Comparison of ENCODE assay signal across 11 cellular contexts in genomic region chr11:73237471-73238290, GRCh38. TPM values are rescaled to one million over a fixed set of nuclear protein-coding genes. Genes with fewer than 3 reads are reported as not detected.
A peak's percentile ranks its signal among the peaks of the same experiment; 100 is the strongest.
DNase-seq lines count a peak whose midpoint lies in the region; ATAC-seq and TF ChIP-seq lines count a peak whose summit lies in the region.
"Had no signal": no experiment of that assay in that cellular context is flagged by ENCODE, and none has a peak within 500 bp of the region (broad histone marks: within the 10 kb centered on the region; RNA-seq: fewer than 3 reads in every experiment).

No MANE protein-coding gene starts in this region.

- H3K36me3 ChIP-seq in sigmoid colon (no peaks in the 10 kb centered on the region), stomach (no peaks in the 10 kb centered on the region)

- ATAC-seq in GM21515 (IDR thresholded peaks at IDR 0.05; ENCODE audit: unreplicated experiment) (no peak), HG03469 (IDR thresholded peaks at IDR 0.05; ENCODE audit: unreplicated experiment) (no peak), HG03025 (IDR thresholded peaks at IDR 0.05; ENCODE audit: low FRiP score, unreplicated experiment) (no peak)

- H3K4me1 ChIP-seq in sigmoid colon, result peaks cover 0 to 26% (median 13%) of the 10 kb centered on the region in 4 donors
- H3K4me1 ChIP-seq in stomach, result peaks cover 0 to 19% (median 13%) of the 10 kb centered on the region in 4 donors

- WGBS in sigmoid colon, 2 donors, result 81 to 83% methylated on average over 10 of the region's 10 CpGs
- 70 to 83% (median 77%) methylated on average over 7 to 10 of the region's 10 CpGs for WGBS in stomach, 5 donors

- H3K4me3 ChIP-seq in HFF-Myc (replicated peaks; ENCODE audit: low read depth, low read length), result no peak overlapping the region
- H3K4me3 ChIP-seq in astrocyte of the spinal cord (ENCODE audit: low read depth, low read length), result no peak overlapping the region
- no peak overlapping the region for H3K4me3 ChIP-seq in sigmoid colon
- H3K4me3 ChIP-seq in stomach, result no peak overlapping the region

- intact Hi-C loops in cardiac septum (cut with DNase I) (no loop called here), sigmoid colon (cut with DNase I) (no loop called here), stomach (cut with DNase I; ENCODE audit: low total_unique reads) (no loop called here)

- TF ChIP-seq CTCF in HFF-Myc (IDR thresholded peaks at IDR 0.05; ENCODE audit: low read depth, low read length, missing control alignments) (no peak), astrocyte of the spinal cord (IDR thresholded peaks at IDR 0.05; ENCODE audit: low read depth, low read length) (no peak), sigmoid colon (IDR thresholded peaks at IDR 0.05) (no peak), stomach (IDR thresholded peaks at IDR 0.05) (no peak)

- TF ChIP-seq POLR2A in sigmoid colon (IDR thresholded peaks at IDR 0.05) (no peak), stomach (IDR thresholded peaks at IDR 0.05) (no peak)

- in situ Hi-C loops in astrocyte of the spinal cord (cut with HindIII; ENCODE audit: low sequenced_read_pairs), result no loop called here

- H3K27ac ChIP-seq in sigmoid colon, result no peak overlapping the region
- H3K27ac ChIP-seq in stomach, result no peak overlapping the region

- H3K27me3 ChIP-seq in sigmoid colon (no peaks in the 10 kb centered on the region), stomach (no peaks in the 10 kb centered on the region)

- no peaks in the 10 kb centered on the region for H3K9me3 ChIP-seq in sigmoid colon
- no peaks in the 10 kb centered on the region for H3K9me3 ChIP-seq in stomach

- TF ChIP-seq EP300 in sigmoid colon (IDR thresholded peaks at IDR 0.05) (no peak), stomach (IDR thresholded peaks at IDR 0.05) (no peak)

- DNase-seq in HFF-Myc (ENCODE audit: extremely low read depth, low read depth) (peak; percentile 19), astrocyte of the spinal cord (ENCODE audit: low read depth, low spot score) (peak; percentile 8), cardiac septum (ENCODE audit: low spot score) (peak; percentile 75), sigmoid colon (peak; percentile 44), stomach (no peak)
- DNase-seq: naive B cell, NCI-H2029 had no signal

RNA-seq across cellular contexts. Expression of gene P2RY2, which starts 19.6 kb away (rescaled TPM):
- total RNA-seq in cardiac septum (13.5 TPM), sigmoid colon (under 1 TPM in 1 of 4 donors, not detected in 3; 0.16 TPM), stomach (10 to 100 TPM in 1 of 5 donors, 1 to 10 TPM in 2, not detected in 2; 1.0 to 13.3 (median 1.3) TPM)
- polyA plus RNA-seq in sigmoid colon (1 to 10 TPM; 3.0 to 6.2 (median 4.2) TPM), stomach (1 to 10 TPM in 1 of 3 donors, under 1 TPM in 1, not detected in 1; 0.81 to 4.7 TPM)

RNA-seq across cellular contexts. Expression of gene P2RY6, which starts 34.5 kb away (rescaled TPM):
- total RNA-seq in cardiac septum (6.9 TPM), sigmoid colon (1 to 10 TPM in 3 of 4 donors, not detected in 1; 1.2 to 2.6 (median 2.5) TPM), stomach (1 to 10 TPM in 1 of 5 donors, under 1 TPM in 1, not detected in 3; 0.29 to 1.3 TPM)
- polyA plus RNA-seq in sigmoid colon (1 to 10 TPM; 2.4 to 5.5 (median 2.5) TPM), stomach (1 to 10 TPM; 1.2 to 2.9 (median 2.1) TPM)
- total RNA-seq: SK-MEL-5 had no signal
